In the genomic region with DNA sequence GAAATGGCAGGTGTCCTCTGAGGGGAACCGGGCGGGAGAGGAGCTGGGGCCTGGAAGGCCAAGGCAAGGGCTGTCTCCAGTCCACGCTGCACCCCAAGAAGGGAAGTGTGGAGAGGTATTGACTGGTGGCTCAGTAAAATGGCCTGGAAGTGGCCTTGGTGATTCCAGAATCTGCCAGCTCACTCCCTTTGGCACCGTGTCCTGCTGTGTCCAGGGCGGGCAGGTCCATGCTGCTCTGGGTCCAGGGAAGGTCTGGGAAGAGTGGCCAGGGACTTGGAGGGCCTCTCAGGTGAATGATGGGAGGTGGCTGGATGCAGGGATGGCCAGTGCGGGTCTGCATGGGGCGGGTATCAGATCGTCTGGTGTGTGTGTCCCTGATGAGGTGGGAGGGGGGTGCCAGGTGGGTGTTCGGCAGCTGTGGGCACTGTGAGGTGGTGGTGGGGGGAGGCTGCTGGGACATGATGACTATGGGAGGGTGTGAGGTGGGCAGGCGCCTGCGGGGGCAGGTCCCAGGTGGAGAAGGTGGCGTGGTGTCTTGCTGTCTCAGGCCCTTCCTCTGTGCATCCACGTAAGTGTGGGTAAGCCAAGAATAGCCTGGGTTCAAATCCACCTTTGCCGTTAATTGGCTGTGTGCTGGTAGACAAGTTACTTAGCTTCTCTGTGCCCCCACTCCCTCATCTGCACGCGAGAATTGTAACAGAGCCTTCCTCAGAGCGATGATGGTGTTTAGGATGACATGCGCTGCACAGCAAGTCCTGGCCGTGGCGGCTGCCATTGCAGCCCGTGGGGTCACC, we compare ENCODE assay signal across 20 cellular contexts. TPM values are rescaled to one million over a fixed set of nuclear protein-coding genes. Genes with fewer than 3 reads are reported as not detected.
DNase-seq lines count a peak whose midpoint lies in the region; ATAC-seq and TF ChIP-seq lines count a peak whose summit lies in the region.
"Had no signal": no experiment of that assay in that cellular context is flagged by ENCODE, and none has a peak within 500 bp of the region (broad histone marks: within the 10 kb centered on the region; RNA-seq: fewer than 3 reads in every experiment).

No MANE protein-coding gene starts in this region.

- H3K27me3 ChIP-seq in BE2C (no peaks in the 10 kb centered on the region), dorsolateral prefrontal cortex (no peaks in the 10 kb centered on the region), osteoblast (ENCODE audit: insufficient read depth, low read length) (no peaks in the 10 kb centered on the region), breast epithelium (no peaks in the 10 kb centered on the region)
- H3K27me3 ChIP-seq: tibial nerve had no signal

- no peak for TF ChIP-seq POLR2A in breast epithelium (IDR thresholded peaks at IDR 0.05)

- H3K79me2 ChIP-seq in osteoblast (ENCODE audit: insufficient read depth, low read length): peaks cover 52% of the 10 kb centered on the region

- TF ChIP-seq CTCF in BE2C (IDR thresholded peaks at IDR 0.05; ENCODE audit: low read depth, low read length): no peak
- TF ChIP-seq CTCF in dorsolateral prefrontal cortex (IDR thresholded peaks at IDR 0.05 in 54 of 56, conservative IDR thresholded peaks at IDR 0.05 in 2 of 56; ENCODE audit: low read depth in 1 of 56, partially characterized antibody in 56 of 56): no peak
- TF ChIP-seq CTCF in osteoblast (IDR thresholded peaks at IDR 0.05; ENCODE audit: extremely low read depth, low read depth, low read length): no peak
- TF ChIP-seq CTCF in breast epithelium (IDR thresholded peaks at IDR 0.05): no peak

- no peak overlapping the region for H2AFZ ChIP-seq in osteoblast (ENCODE audit: low read length)

- H3K36me3 ChIP-seq in BE2C (no peaks in the 10 kb centered on the region), osteoblast (ENCODE audit: insufficient read depth, low read length) (no peaks in the 10 kb centered on the region), breast epithelium (no peaks in the 10 kb centered on the region)

- no peak for ATAC-seq in HG02970 (IDR thresholded peaks at IDR 0.05; ENCODE audit: low FRiP score, unreplicated experiment)
- ATAC-seq: naive thymus-derived CD4-positive, alpha-beta T cell had no signal

- intact Hi-C loops in dorsolateral prefrontal cortex (cut with DNase I): no loop called here
- intact Hi-C loops in breast epithelium (cut with DNase I; ENCODE audit: low total_unique reads): no loop called here

- H3K27ac ChIP-seq in dorsolateral prefrontal cortex (no peak overlapping the region), osteoblast (ENCODE audit: low read depth, low read length) (no peak overlapping the region), breast epithelium (no peak overlapping the region)
- H3K27ac ChIP-seq: 22Rv1, skin epidermis, tibial nerve had no signal

- H3K4me1 ChIP-seq in BE2C: peaks cover 5% of the 10 kb centered on the region
- H3K4me1 ChIP-seq in osteoblast (ENCODE audit: insufficient read depth, low read length): peaks cover 6% of the 10 kb centered on the region
- H3K4me1 ChIP-seq in breast epithelium: no peaks in the 10 kb centered on the region
- H3K4me1 ChIP-seq: Caco-2 had no signal

- H3K4me3 ChIP-seq in BE2C (ENCODE audit: low read depth, low read length) (no peak overlapping the region), dorsolateral prefrontal cortex (no peak overlapping the region), osteoblast (ENCODE audit: insufficient read depth, low read length) (no peak overlapping the region), breast epithelium (no peak overlapping the region)
- H3K4me3 ChIP-seq: skin epidermis, tibial nerve had no signal

- H3K9me3 ChIP-seq in BE2C: no peaks in the 10 kb centered on the region
- no peaks in the 10 kb centered on the region for H3K9me3 ChIP-seq in osteoblast (ENCODE audit: low read depth, low read length)
- no peaks in the 10 kb centered on the region for H3K9me3 ChIP-seq in breast epithelium
- H3K9me3 ChIP-seq: Caco-2, tibial nerve had no signal

- peak; percentile 55 for DNase-seq in DMS53 (lab: John Stamatoyannopoulos, UW)
- no peak for DNase-seq in DMS53 treated with DMSO at 0.1 percent for 48 hours (lab: John Stamatoyannopoulos, UW; ENCODE audit: unreplicated experiment)
- DNase-seq in BE2C: peak; percentile 6
- peak in 6 of 10 donors; percentile 3 to 35 (median 24) for DNase-seq in dorsolateral prefrontal cortex
- peak; percentile 26 for DNase-seq in osteoblast (ENCODE audit: insufficient read length, low spot score, missing footprints)
- DNase-seq in breast epithelium (ENCODE audit: low spot score in 2 of 2): no peak
- DNase-seq in HuH-7 (ENCODE audit: low spot score): no peak
- DNase-seq: amniotic stem cell; Caco-2; effector CD8-positive, alpha-beta T cell; HCEC 1CT; mesendoderm; naive thymus-derived CD4-positive, alpha-beta T cell; NCI-H2171; NCI-H526; stimulated activated naive CD4-positive, alpha-beta T cell treated with Interleukin-2 at 50 U/mL for 16 hours had no signal

- peaks cover 37% of the 10 kb centered on the region for H4K20me1 ChIP-seq in osteoblast (ENCODE audit: insufficient read depth, low read length)

- H3K4me2 ChIP-seq in osteoblast (ENCODE audit: insufficient read depth, low read length): no peak overlapping the region

RNA-seq across cellular contexts. Expression of gene RGS12, which starts 17.7 kb away (rescaled TPM):
- 11.6 TPM for polyA plus RNA-seq in BE2C (2012; ENCODE audit: insufficient read depth, insufficient read length, low read depth)
- total RNA-seq in dorsolateral prefrontal cortex: 100 to 1,000 TPM in 5 of 120 experiments, 10 to 100 TPM in 115; 37.5 to 114 (median 72.2) TPM
- 19.2 and 61.2 TPM in 2 replicates for total RNA-seq in osteoblast
- 10 to 100 TPM; 24.3 to 94.5 (median 29.9) TPM for total RNA-seq in breast epithelium

Comparison
In these comparisons a context has a peak if more than half of its experiments do, and no peak if none do; other contexts are left out.
1. DNase-seq: peak in DMS53 (single experiment), BE2C (single experiment), dorsolateral prefrontal cortex (6 of 10) and osteoblast (single experiment); none in DMS53 treated with DMSO at 0.1 percent for 48 hours (single experiment), breast epithelium (0 of 2) and HuH-7 (single experiment).